ENCODE assay signal across 12 cellular contexts in genomic region chr10:62870866-62871265, GRCh38. TPM values are rescaled to one million over a fixed set of nuclear protein-coding genes. Genes with fewer than 3 reads are reported as not detected.
DNase-seq lines count a peak whose midpoint lies in the region; ATAC-seq and TF ChIP-seq lines count a peak whose summit lies in the region.
"Had no signal": no experiment of that assay in that cellular context is flagged by ENCODE, and none has a peak within 500 bp of the region (broad histone marks: within the 10 kb centered on the region; RNA-seq: fewer than 3 reads in every experiment).

No MANE protein-coding gene starts in this region.

- H3K27ac ChIP-seq in aorta (ENCODE audit: low read depth in 1 of 2, low read length in 2 of 2), result no peak overlapping the region
- H3K27ac ChIP-seq: coronary artery, ovary had no signal

- H3K9me3 Mint-ChIP-seq in activated naive CD8-positive, alpha-beta T cell treated with anti-CD3 and anti-CD28 coated beads, Interleukin-2, amount 50 U/mL, for 24 hours, result no peaks in the 10 kb centered on the region

- no peaks in the 10 kb centered on the region for H3K4me1 ChIP-seq in aorta (ENCODE audit: control insufficient read depth in 1 of 2, insufficient read depth in 2 of 2, low read length in 2 of 2)

- H3K36me3 ChIP-seq in aorta (ENCODE audit: control insufficient read depth in 1 of 2, insufficient read depth in 2 of 2, low read length in 1 of 2), result no peaks in the 10 kb centered on the region
- H3K36me3 ChIP-seq: ovary had no signal

- DNase-seq in activated effector memory CD4-positive, alpha-beta T cell treated with anti-CD3 and anti-CD28 coated beads, Interleukin-2, amount 50 U/mL, for 16 hours, result peak; percentile 72
- no peak for DNase-seq in activated effector memory CD4-positive, alpha-beta T cell treated with Interleukin-2 at 50 U/mL for 16 hours
- no peak for DNase-seq in activated naive CD8-positive, alpha-beta T cell treated with anti-CD3 and anti-CD28 coated beads, Interleukin-2, amount 50 U/mL, for 24 hours
- DNase-seq in HEK293T (ENCODE audit: extremely low spot score) (no peak), aorta (no peak), posterior vena cava (ENCODE audit: low spot score) (no peak)
- DNase-seq: DND-41, ovary had no signal

- ATAC-seq in GM19468 (IDR thresholded peaks at IDR 0.05; ENCODE audit: extremely low read depth, unreplicated experiment) (peak; percentile 70), HG02973 (IDR thresholded peaks at IDR 0.05; ENCODE audit: unreplicated experiment) (peak; percentile 63), aorta (ENCODE audit: low FRiP score) (no peak)
- peak; percentile 70 for ATAC-seq in activated naive CD8-positive, alpha-beta T cell treated with anti-CD3 and anti-CD28 coated beads, Interleukin-2, amount 50 U/mL, for 24 hours
- ATAC-seq: HCT116 had no signal

- H3K4me1 Mint-ChIP-seq in activated naive CD8-positive, alpha-beta T cell treated with anti-CD3 and anti-CD28 coated beads, Interleukin-2, amount 50 U/mL, for 24 hours, result peaks cover 35% of the 10 kb centered on the region

- no peak overlapping the region for H3K4me3 ChIP-seq in aorta (ENCODE audit: low read length in 2 of 2)
- H3K4me3 ChIP-seq: coronary artery, ovary had no signal

- H3K4me3 Mint-ChIP-seq in activated naive CD8-positive, alpha-beta T cell treated with anti-CD3 and anti-CD28 coated beads, Interleukin-2, amount 50 U/mL, for 24 hours, result no peak overlapping the region

- POLR2A ChIA-PET in HEK293T (lab: Yijun Ruan, JAX), result no interaction called here

- H3K27me3 Mint-ChIP-seq in activated naive CD8-positive, alpha-beta T cell treated with anti-CD3 and anti-CD28 coated beads, Interleukin-2, amount 50 U/mL, for 24 hours, result peaks cover 16% of the 10 kb centered on the region

- WGBS in aorta, 2 donors, result 78 to 87% methylated on average over 7 of the region's 7 CpGs

- H3K27ac Mint-ChIP-seq in activated naive CD8-positive, alpha-beta T cell treated with anti-CD3 and anti-CD28 coated beads, Interleukin-2, amount 50 U/mL, for 24 hours, result peak overlapping the region; percentile 16

- H3K27me3 ChIP-seq in aorta (ENCODE audit: control insufficient read depth in 1 of 2, insufficient read depth in 2 of 2, low read length in 1 of 2), result no peaks in the 10 kb centered on the region
- H3K27me3 ChIP-seq: ovary had no signal

- peaks cover 2% of the 10 kb centered on the region for H3K36me3 Mint-ChIP-seq in activated naive CD8-positive, alpha-beta T cell treated with anti-CD3 and anti-CD28 coated beads, Interleukin-2, amount 50 U/mL, for 24 hours (ENCODE audit: low read depth)

- CTCF ChIA-PET in HEK293T (lab: Yijun Ruan, JAX), result no interaction called here

- intact Hi-C loops in aorta (cut with DNase I), result no loop called here
- intact Hi-C loops in posterior vena cava (cut with DNase I), result no loop called here

- no peaks in the 10 kb centered on the region for H3K9me3 ChIP-seq in aorta (ENCODE audit: control insufficient read depth, low read length)
- H3K9me3 ChIP-seq: ovary had no signal

TF ChIP-seq in HEK293T, 16 proteins besides CTCF, POLR2A, EP300 and RAD21:
- TF ChIP-seq BHLHE40 (IDR thresholded peaks at IDR 0.05; ENCODE audit: borderline replicate concordance), result no peak
- no peak for TF ChIP-seq ARNT (IDR thresholded peaks at IDR 0.05)
- TF ChIP-seq TARDBP (IDR thresholded peaks at IDR 0.05), result no peak
- TF ChIP-seq HDGF (IDR thresholded peaks at IDR 0.05; ENCODE audit: borderline replicate concordance), result no peak
- no peak for TF ChIP-seq PKNOX1 (IDR thresholded peaks at IDR 0.05)
- TF ChIP-seq FOXM1 (IDR thresholded peaks at IDR 0.05; ENCODE audit: borderline replicate concordance), result no peak
- TF ChIP-seq L3MBTL2 (conservative IDR thresholded peaks at IDR 0.05), result no peak
- no peak for TF ChIP-seq FOXA1 (IDR thresholded peaks at IDR 0.05)
- no peak for TF ChIP-seq SP1 (IDR thresholded peaks at IDR 0.05)
- TF ChIP-seq ZNF384 (IDR thresholded peaks at IDR 0.05), result no peak
- TF ChIP-seq LEF1 (IDR thresholded peaks at IDR 0.05; ENCODE audit: borderline replicate concordance), result no peak
- TF ChIP-seq ELF4 (IDR thresholded peaks at IDR 0.05), result no peak
- TF ChIP-seq SUZ12 (IDR thresholded peaks at IDR 0.05), result no peak
- TF ChIP-seq CTBP1 (IDR thresholded peaks at IDR 0.05; ENCODE audit: borderline replicate concordance), result no peak
- no peak for TF ChIP-seq NFRKB (IDR thresholded peaks at IDR 0.05)
- TF ChIP-seq FOXK2 (IDR thresholded peaks at IDR 0.05), result no peak

RNA-seq across cellular contexts. Expression of gene EGR2, which starts 54.7 kb away (rescaled TPM):
- total RNA-seq in aorta (10 to 100 TPM; 11.4 to 23.0 TPM), posterior vena cava (1 to 10 TPM; 3.0 to 4.0 TPM)
- 1 to 10 TPM; 1.1 to 1.3 TPM for polyA plus RNA-seq in aorta
